In genomic region chr7:36215017-36215621, GRCh38 we compare ENCODE assay signal across 15 cellular contexts.
DNase-seq lines count a peak whose midpoint lies in the region; ATAC-seq, FAIRE-seq and TF ChIP-seq lines count a peak whose summit lies in the region.
"Had no signal": no experiment of that assay in that cellular context is flagged by ENCODE, and none has a peak within 500 bp of the region (broad histone marks: within the 10 kb centered on the region; RNA-seq: fewer than 3 reads in every experiment).

No MANE protein-coding gene starts in this region.

- no peak for TF ChIP-seq POLR2A in sigmoid colon (IDR thresholded peaks at IDR 0.05)

- peaks cover 53% of the 10 kb centered on the region for H3K4me1 Mint-ChIP-seq in WTC11

- H3K27ac ChIP-seq in sigmoid colon = peak overlapping the region; percentile 42 to 66 (median 54)
- no peak overlapping the region for H3K27ac ChIP-seq in kidney (ENCODE audit: low read depth in 2 of 2, low read length in 2 of 2)

- CTCF ChIA-PET in HEK293T (lab: Yijun Ruan, JAX) (interaction anchor here (0.7 kb wide), 1 partner anchor 289 kb away, joined by 3 read pairs; no protein-coding TSS in a partner anchor), WTC11 (lab: Charles Lee) (interaction anchor here (0.5 to 1.2 kb wide), 7 partner anchors 10 to 294 kb away, joined by 3 to 7 read pairs (median 3); no protein-coding TSS in a partner anchor)

- peaks cover 8% of the 10 kb centered on the region for H3K36me3 Mint-ChIP-seq in WTC11

- DNase-seq in HEK293T (ENCODE audit: extremely low spot score) = peak; percentile 42
- peak; percentile 20 for DNase-seq in WTC11 (ENCODE audit: low spot score)
- peak; percentile 46 for DNase-seq in iPS-NIHi7 (ENCODE audit: extremely low spot score)
- DNase-seq in sigmoid colon = peak; percentile 47
- no peak for DNase-seq in kidney
- no peak for DNase-seq in DMS79 (lab: John Stamatoyannopoulos, UW)
- DNase-seq: activated CD4-positive, alpha-beta T cell treated with anti-CD3 and anti-CD28 coated beads, Interleukin-2, amount 10 ng/mL, durations not matched to agents 24 days and 14 days; activated gamma-delta T cell; adrenal gland; Caco-2; central memory CD4-positive, alpha-beta T cell; mucosa of descending colon; NCI-H1417 treated with DMSO at 0.1 percent for 48 hours; stimulated activated CD4-positive, alpha-beta T cell treated with anti-CD3 and anti-CD28 coated beads, Interleukin-4, amount 100 ng/mL, for 1 hour had no signal

- H3K9me3 ChIP-seq in sigmoid colon = no peaks in the 10 kb centered on the region
- no peaks in the 10 kb centered on the region for H3K9me3 ChIP-seq in kidney (ENCODE audit: control insufficient read depth in 1 of 2, low read length in 2 of 2)
- H3K9me3 ChIP-seq: adrenal gland, Caco-2, mucosa of descending colon had no signal

- no peak for TF ChIP-seq EP300 in sigmoid colon (IDR thresholded peaks at IDR 0.05)

- no peaks in the 10 kb centered on the region for H3K36me3 ChIP-seq in sigmoid colon
- H3K36me3 ChIP-seq in kidney (ENCODE audit: control insufficient read depth in 1 of 2, insufficient read depth in 2 of 2, low read length in 2 of 2) = no peaks in the 10 kb centered on the region
- H3K36me3 ChIP-seq: adrenal gland had no signal

- FAIRE-seq in kidney (lab: Jason Lieb, UNC) = no peak

- POLR2A ChIA-PET in HEK293T (lab: Yijun Ruan, JAX) = no interaction called here
- POLR2A ChIA-PET in WTC11 (lab: Charles Lee) = interaction anchor here (1.0 kb wide), 1 partner anchor 69 kb away, joined by 3 read pairs; no protein-coding TSS in a partner anchor

- peak overlapping the region; percentile 85 for H3K27ac Mint-ChIP-seq in WTC11
- H3K27ac Mint-ChIP-seq: activated CD4-positive, alpha-beta T cell treated with anti-CD3 and anti-CD28 coated beads, Interleukin-2, amount 10 ng/mL, durations not matched to agents 24 days and 14 days had no signal

- intact Hi-C loops in sigmoid colon (cut with DNase I) = no loop called here
- intact Hi-C loops in kidney (cut with DNase I) = no loop called here

- TF ChIP-seq CTCF in WTC11 (IDR thresholded peaks at IDR 0.05) (no peak), sigmoid colon (IDR thresholded peaks at IDR 0.05) (no peak), kidney (IDR thresholded peaks at IDR 0.05; ENCODE audit: borderline replicate concordance, extremely low read depth, insufficient read depth) (no peak)

- H3K9me3 Mint-ChIP-seq in WTC11 = peaks cover 22% of the 10 kb centered on the region
- H3K9me3 Mint-ChIP-seq: activated CD4-positive, alpha-beta T cell treated with anti-CD3 and anti-CD28 coated beads, Interleukin-2, amount 10 ng/mL, durations not matched to agents 24 days and 14 days had no signal

- WGBS in sigmoid colon, 2 donors = 91 to 93% methylated on average over 15 of the region's 15 CpGs

- H3K4me1 ChIP-seq in sigmoid colon = peaks cover 0 to 53% (median 45%) of the 10 kb centered on the region in 4 donors
- no peaks in the 10 kb centered on the region for H3K4me1 ChIP-seq in kidney (ENCODE audit: control insufficient read depth in 1 of 2, insufficient read depth in 1 of 2, low read depth in 1 of 2, low read length in 2 of 2)

- no peak overlapping the region for H3K9ac ChIP-seq in kidney (ENCODE audit: low read length in 2 of 2)

- no peaks in the 10 kb centered on the region for H3K27me3 ChIP-seq in sigmoid colon
- H3K27me3 ChIP-seq: adrenal gland had no signal

- no peak overlapping the region for H3K4me3 ChIP-seq in sigmoid colon
- no peak overlapping the region for H3K4me3 ChIP-seq in kidney (ENCODE audit: low read length in 2 of 2)
- H3K4me3 ChIP-seq: adrenal gland, mucosa of descending colon had no signal

- no peaks in the 10 kb centered on the region for H3K27me3 Mint-ChIP-seq in WTC11 (ENCODE audit: low read depth)

- ATAC-seq in WTC11 = peak; percentile 87
- ATAC-seq in HG02973 (IDR thresholded peaks at IDR 0.05; ENCODE audit: unreplicated experiment) = no peak
- ATAC-seq: mucosa of descending colon had no signal

- H3K4me3 Mint-ChIP-seq in WTC11 = no peak overlapping the region
- H3K4me3 Mint-ChIP-seq: activated CD4-positive, alpha-beta T cell treated with anti-CD3 and anti-CD28 coated beads, Interleukin-2, amount 10 ng/mL, durations not matched to agents 24 days and 14 days had no signal

TF ChIP-seq in HEK293T, 16 proteins besides CTCF, POLR2A, EP300 and RAD21:
- TF ChIP-seq HDGF (IDR thresholded peaks at IDR 0.05; ENCODE audit: borderline replicate concordance) (0 out of 2 replicates have a peak, but pooled peaks have one; percentile 41), ARNT (IDR thresholded peaks at IDR 0.05) (no peak)
TF ChIP-seq in HEK293T: peak in this region for 1.

TF ChIP-seq in WTC11, 78 proteins besides CTCF, POLR2A, EP300 and RAD21 (continues in another document):
- no peak for TF ChIP-seq ZNF532 (CRISPR knock-in tag; IDR thresholded peaks at IDR 0.05; ENCODE audit: borderline replicate concordance)
- TF ChIP-seq PRDM15 (CRISPR knock-in tag; IDR thresholded peaks at IDR 0.05) = peak; percentile 45; the same call in 1 of the 2 replicates
- no peak for TF ChIP-seq ZNF232 (CRISPR knock-in tag; IDR thresholded peaks at IDR 0.05)
- TF ChIP-seq NR1H2 (CRISPR knock-in tag; IDR thresholded peaks at IDR 0.05) = no peak
- TF ChIP-seq FOXP4 (CRISPR knock-in tag; IDR thresholded peaks at IDR 0.05) = 0 out of 2 replicates have a peak, but pooled peaks have one; percentile 60
- TF ChIP-seq ETV6 (CRISPR knock-in tag; IDR thresholded peaks at IDR 0.05) = 0 out of 2 replicates have a peak, but pooled peaks have one; percentile 35
- peak; percentile 46; the same call in 1 of the 2 replicates for TF ChIP-seq TEAD1 (CRISPR knock-in tag; IDR thresholded peaks at IDR 0.05)

Comparison
In these comparisons a context has a peak if more than half of its experiments do, and no peak if none do; other contexts are left out.
1. DNase-seq: peak in HEK293T (single experiment), WTC11 (single experiment), iPS-NIHi7 (single experiment) and sigmoid colon (single experiment); none in kidney (single experiment) and DMS79 (single experiment).
2. H3K27ac ChIP-seq: peak in sigmoid colon (4 of 4); none in kidney (0 of 2).